ENCODE assay signal across 1 cellular context in the genomic region with DNA sequence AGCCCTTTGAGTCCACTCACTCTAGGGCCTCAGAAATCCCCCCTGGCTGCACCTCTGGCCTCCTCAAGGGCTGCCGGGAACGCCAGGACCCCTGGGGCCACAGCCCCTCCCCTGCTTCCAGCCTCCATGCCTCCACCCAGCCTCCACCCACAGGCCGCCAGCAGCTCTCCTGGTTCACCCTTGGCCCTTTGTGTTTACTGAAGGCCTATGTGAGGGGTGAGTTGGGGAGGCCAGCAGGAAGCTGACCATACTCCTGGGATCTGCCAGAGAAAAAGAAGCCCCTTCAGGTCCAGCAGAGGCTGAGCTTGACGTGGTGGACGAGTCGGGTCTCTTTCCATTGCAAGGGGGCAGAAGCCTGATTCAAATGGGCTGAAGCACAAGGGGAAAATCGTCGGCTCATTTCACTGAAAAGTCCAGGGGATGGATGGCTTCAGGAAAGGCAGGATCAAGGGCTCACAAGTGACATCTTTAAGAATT.
TF ChIP-seq lines count a peak whose summit lies in the region.

No MANE protein-coding gene starts in this region.

TF ChIP-seq in HepG2, 621 proteins besides CTCF, POLR2A, EP300 and RAD21 (continued from another document and continues in another):
- TF ChIP-seq, protein P1, sequence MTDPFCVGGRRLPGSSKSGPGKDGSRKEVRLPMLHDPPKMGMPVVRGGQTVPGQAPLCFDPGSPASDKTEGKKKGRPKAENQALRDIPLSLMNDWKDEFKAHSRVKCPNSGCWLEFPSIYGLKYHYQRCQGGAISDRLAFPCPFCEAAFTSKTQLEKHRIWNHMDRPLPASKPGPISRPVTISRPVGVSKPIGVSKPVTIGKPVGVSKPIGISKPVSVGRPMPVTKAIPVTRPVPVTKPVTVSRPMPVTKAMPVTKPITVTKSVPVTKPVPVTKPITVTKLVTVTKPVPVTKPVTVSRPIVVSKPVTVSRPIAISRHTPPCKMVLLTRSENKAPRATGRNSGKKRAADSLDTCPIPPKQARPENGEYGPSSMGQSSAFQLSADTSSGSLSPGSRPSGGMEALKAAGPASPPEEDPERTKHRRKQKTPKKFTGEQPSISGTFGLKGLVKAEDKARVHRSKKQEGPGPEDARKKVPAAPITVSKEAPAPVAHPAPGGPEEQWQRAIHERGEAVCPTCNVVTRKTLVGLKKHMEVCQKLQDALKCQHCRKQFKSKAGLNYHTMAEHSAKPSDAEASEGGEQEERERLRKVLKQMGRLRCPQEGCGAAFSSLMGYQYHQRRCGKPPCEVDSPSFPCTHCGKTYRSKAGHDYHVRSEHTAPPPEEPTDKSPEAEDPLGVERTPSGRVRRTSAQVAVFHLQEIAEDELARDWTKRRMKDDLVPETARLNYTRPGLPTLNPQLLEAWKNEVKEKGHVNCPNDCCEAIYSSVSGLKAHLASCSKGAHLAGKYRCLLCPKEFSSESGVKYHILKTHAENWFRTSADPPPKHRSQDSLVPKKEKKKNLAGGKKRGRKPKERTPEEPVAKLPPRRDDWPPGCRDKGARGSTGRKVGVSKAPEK (CRISPR knock-in tag; IDR thresholded peaks at IDR 0.05; ENCODE audit: borderline replicate concordance): no peak
- TF ChIP-seq, protein P2, sequence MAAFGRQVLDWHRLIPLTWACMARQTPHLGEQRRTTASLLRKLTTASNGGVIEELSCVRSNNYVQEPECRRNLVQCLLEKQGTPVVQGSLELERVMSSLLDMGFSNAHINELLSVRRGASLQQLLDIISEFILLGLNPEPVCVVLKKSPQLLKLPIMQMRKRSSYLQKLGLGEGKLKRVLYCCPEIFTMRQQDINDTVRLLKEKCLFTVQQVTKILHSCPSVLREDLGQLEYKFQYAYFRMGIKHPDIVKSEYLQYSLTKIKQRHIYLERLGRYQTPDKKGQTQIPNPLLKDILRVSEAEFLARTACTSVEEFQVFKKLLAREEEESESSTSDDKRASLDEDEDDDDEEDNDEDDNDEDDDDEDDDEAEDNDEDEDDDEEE (CRISPR knock-in tag; IDR thresholded peaks at IDR 0.05): no peak
- no peak for TF ChIP-seq KLF16 (CRISPR knock-in tag; IDR thresholded peaks at IDR 0.05)
- no peak for TF ChIP-seq ZNF670 (CRISPR knock-in tag; IDR thresholded peaks at IDR 0.05; ENCODE audit: borderline replicate concordance)
- TF ChIP-seq ESRRA (CRISPR knock-in tag; IDR thresholded peaks at IDR 0.05; ENCODE audit: low read depth): no peak
- TF ChIP-seq, protein P3, sequence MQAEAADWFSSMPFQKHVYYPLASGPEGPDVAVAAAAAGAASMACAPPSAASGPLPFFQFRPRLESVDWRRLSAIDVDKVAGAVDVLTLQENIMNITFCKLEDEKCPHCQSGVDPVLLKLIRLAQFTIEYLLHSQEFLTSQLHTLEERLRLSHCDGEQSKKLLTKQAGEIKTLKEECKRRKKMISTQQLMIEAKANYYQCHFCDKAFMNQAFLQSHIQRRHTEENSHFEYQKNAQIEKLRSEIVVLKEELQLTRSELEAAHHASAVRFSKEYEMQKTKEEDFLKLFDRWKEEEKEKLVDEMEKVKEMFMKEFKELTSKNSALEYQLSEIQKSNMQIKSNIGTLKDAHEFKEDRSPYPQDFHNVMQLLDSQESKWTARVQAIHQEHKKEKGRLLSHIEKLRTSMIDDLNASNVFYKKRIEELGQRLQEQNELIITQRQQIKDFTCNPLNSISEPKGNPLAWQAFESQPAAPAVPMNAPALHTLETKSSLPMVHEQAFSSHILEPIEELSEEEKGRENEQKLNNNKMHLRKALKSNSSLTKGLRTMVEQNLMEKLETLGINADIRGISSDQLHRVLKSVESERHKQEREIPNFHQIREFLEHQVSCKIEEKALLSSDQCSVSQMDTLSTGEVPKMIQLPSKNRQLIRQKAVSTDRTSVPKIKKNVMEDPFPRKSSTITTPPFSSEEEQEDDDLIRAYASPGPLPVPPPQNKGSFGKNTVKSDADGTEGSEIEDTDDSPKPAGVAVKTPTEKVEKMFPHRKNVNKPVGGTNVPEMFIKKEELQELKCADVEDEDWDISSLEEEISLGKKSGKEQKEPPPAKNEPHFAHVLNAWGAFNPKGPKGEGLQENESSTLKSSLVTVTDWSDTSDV (CRISPR knock-in tag; IDR thresholded peaks at IDR 0.05): no peak
- no peak for TF ChIP-seq ZNF749 (CRISPR knock-in tag; IDR thresholded peaks at IDR 0.05; ENCODE audit: borderline replicate concordance)
- TF ChIP-seq ZNF234 (CRISPR knock-in tag; conservative IDR thresholded peaks at IDR 0.05): no peak
- TF ChIP-seq, protein P4, sequence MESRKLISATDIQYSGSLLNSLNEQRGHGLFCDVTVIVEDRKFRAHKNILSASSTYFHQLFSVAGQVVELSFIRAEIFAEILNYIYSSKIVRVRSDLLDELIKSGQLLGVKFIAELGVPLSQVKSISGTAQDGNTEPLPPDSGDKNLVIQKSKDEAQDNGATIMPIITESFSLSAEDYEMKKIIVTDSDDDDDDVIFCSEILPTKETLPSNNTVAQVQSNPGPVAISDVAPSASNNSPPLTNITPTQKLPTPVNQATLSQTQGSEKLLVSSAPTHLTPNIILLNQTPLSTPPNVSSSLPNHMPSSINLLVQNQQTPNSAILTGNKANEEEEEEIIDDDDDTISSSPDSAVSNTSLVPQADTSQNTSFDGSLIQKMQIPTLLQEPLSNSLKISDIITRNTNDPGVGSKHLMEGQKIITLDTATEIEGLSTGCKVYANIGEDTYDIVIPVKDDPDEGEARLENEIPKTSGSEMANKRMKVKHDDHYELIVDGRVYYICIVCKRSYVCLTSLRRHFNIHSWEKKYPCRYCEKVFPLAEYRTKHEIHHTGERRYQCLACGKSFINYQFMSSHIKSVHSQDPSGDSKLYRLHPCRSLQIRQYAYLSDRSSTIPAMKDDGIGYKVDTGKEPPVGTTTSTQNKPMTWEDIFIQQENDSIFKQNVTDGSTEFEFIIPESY (CRISPR knock-in tag; IDR thresholded peaks at IDR 0.05): no peak
- no peak for TF ChIP-seq TEAD2 (CRISPR knock-in tag; IDR thresholded peaks at IDR 0.05)
- peak; percentile 28; the same call in 1 of the 2 replicates for TF ChIP-seq RXRB (CRISPR knock-in tag; IDR thresholded peaks at IDR 0.05; ENCODE audit: borderline replicate concordance)
- TF ChIP-seq ZNF224 (CRISPR knock-in tag; IDR thresholded peaks at IDR 0.05): no peak
- TF ChIP-seq, protein P5, sequence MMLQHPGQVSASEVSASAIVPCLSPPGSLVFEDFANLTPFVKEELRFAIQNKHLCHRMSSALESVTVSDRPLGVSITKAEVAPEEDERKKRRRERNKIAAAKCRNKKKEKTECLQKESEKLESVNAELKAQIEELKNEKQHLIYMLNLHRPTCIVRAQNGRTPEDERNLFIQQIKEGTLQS (CRISPR knock-in tag; IDR thresholded peaks at IDR 0.05): no peak
- TF ChIP-seq, protein P6, sequence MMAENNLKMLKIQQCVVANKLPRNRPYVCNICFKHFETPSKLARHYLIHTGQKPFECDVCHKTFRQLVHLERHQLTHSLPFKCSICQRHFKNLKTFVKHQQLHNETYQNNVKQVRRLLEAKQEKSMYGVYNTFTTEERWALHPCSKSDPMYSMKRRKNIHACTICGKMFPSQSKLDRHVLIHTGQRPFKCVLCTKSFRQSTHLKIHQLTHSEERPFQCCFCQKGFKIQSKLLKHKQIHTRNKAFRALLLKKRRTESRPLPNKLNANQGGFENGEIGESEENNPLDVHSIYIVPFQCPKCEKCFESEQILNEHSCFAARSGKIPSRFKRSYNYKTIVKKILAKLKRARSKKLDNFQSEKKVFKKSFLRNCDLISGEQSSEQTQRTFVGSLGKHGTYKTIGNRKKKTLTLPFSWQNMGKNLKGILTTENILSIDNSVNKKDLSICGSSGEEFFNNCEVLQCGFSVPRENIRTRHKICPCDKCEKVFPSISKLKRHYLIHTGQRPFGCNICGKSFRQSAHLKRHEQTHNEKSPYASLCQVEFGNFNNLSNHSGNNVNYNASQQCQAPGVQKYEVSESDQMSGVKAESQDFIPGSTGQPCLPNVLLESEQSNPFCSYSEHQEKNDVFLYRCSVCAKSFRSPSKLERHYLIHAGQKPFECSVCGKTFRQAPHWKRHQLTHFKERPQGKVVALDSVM (CRISPR knock-in tag; IDR thresholded peaks at IDR 0.05): peak; percentile 100
- no peak for TF ChIP-seq BCL6 (CRISPR knock-in tag; IDR thresholded peaks at IDR 0.05)
- no peak for TF ChIP-seq ZNF20 (CRISPR knock-in tag; IDR thresholded peaks at IDR 0.05)
- TF ChIP-seq ZNF777 (CRISPR knock-in tag; IDR thresholded peaks at IDR 0.05): no peak
- TF ChIP-seq ZKSCAN1 (IDR thresholded peaks at IDR 0.05; ENCODE audit: low read length): no peak
- TF ChIP-seq, protein P7, sequence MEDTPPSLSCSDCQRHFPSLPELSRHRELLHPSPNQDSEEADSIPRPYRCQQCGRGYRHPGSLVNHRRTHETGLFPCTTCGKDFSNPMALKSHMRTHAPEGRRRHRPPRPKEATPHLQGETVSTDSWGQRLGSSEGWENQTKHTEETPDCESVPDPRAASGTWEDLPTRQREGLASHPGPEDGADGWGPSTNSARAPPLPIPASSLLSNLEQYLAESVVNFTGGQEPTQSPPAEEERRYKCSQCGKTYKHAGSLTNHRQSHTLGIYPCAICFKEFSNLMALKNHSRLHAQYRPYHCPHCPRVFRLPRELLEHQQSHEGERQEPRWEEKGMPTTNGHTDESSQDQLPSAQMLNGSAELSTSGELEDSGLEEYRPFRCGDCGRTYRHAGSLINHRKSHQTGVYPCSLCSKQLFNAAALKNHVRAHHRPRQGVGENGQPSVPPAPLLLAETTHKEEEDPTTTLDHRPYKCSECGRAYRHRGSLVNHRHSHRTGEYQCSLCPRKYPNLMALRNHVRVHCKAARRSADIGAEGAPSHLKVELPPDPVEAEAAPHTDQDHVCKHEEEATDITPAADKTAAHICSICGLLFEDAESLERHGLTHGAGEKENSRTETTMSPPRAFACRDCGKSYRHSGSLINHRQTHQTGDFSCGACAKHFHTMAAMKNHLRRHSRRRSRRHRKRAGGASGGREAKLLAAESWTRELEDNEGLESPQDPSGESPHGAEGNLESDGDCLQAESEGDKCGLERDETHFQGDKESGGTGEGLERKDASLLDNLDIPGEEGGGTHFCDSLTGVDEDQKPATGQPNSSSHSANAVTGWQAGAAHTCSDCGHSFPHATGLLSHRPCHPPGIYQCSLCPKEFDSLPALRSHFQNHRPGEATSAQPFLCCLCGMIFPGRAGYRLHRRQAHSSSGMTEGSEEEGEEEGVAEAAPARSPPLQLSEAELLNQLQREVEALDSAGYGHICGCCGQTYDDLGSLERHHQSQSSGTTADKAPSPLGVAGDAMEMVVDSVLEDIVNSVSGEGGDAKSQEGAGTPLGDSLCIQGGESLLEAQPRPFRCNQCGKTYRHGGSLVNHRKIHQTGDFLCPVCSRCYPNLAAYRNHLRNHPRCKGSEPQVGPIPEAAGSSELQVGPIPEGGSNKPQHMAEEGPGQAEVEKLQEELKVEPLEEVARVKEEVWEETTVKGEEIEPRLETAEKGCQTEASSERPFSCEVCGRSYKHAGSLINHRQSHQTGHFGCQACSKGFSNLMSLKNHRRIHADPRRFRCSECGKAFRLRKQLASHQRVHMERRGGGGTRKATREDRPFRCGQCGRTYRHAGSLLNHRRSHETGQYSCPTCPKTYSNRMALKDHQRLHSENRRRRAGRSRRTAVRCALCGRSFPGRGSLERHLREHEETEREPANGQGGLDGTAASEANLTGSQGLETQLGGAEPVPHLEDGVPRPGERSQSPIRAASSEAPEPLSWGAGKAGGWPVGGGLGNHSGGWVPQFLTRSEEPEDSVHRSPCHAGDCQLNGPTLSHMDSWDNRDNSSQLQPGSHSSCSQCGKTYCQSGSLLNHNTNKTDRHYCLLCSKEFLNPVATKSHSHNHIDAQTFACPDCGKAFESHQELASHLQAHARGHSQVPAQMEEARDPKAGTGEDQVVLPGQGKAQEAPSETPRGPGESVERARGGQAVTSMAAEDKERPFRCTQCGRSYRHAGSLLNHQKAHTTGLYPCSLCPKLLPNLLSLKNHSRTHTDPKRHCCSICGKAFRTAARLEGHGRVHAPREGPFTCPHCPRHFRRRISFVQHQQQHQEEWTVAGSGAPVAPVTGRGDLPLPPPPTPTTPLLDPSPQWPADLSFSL (CRISPR knock-in tag; IDR thresholded peaks at IDR 0.05): no peak
- TF ChIP-seq RBM39 (IDR thresholded peaks at IDR 0.05; ENCODE audit: low read depth, low read length, poor library complexity, severe bottlenecking): no peak
- no peak for TF ChIP-seq FOXK2 (IDR thresholded peaks at IDR 0.05)
- no peak for TF ChIP-seq ZFP37 (CRISPR knock-in tag; IDR thresholded peaks at IDR 0.05; ENCODE audit: borderline replicate concordance)
- TF ChIP-seq, protein P8, sequence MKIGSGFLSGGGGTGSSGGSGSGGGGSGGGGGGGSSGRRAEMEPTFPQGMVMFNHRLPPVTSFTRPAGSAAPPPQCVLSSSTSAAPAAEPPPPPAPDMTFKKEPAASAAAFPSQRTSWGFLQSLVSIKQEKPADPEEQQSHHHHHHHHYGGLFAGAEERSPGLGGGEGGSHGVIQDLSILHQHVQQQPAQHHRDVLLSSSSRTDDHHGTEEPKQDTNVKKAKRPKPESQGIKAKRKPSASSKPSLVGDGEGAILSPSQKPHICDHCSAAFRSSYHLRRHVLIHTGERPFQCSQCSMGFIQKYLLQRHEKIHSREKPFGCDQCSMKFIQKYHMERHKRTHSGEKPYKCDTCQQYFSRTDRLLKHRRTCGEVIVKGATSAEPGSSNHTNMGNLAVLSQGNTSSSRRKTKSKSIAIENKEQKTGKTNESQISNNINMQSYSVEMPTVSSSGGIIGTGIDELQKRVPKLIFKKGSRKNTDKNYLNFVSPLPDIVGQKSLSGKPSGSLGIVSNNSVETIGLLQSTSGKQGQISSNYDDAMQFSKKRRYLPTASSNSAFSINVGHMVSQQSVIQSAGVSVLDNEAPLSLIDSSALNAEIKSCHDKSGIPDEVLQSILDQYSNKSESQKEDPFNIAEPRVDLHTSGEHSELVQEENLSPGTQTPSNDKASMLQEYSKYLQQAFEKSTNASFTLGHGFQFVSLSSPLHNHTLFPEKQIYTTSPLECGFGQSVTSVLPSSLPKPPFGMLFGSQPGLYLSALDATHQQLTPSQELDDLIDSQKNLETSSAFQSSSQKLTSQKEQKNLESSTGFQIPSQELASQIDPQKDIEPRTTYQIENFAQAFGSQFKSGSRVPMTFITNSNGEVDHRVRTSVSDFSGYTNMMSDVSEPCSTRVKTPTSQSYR (CRISPR knock-in tag; IDR thresholded peaks at IDR 0.05; ENCODE audit: borderline replicate concordance): no peak
- no peak for TF ChIP-seq ZSCAN20 (CRISPR knock-in tag; IDR thresholded peaks at IDR 0.05; ENCODE audit: borderline replicate concordance)
- TF ChIP-seq, protein P9, sequence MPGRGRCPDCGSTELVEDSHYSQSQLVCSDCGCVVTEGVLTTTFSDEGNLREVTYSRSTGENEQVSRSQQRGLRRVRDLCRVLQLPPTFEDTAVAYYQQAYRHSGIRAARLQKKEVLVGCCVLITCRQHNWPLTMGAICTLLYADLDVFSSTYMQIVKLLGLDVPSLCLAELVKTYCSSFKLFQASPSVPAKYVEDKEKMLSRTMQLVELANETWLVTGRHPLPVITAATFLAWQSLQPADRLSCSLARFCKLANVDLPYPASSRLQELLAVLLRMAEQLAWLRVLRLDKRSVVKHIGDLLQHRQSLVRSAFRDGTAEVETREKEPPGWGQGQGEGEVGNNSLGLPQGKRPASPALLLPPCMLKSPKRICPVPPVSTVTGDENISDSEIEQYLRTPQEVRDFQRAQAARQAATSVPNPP (CRISPR knock-in tag; IDR thresholded peaks at IDR 0.05): no peak
- TF ChIP-seq ZNF550 (CRISPR knock-in tag; IDR thresholded peaks at IDR 0.05; ENCODE audit: borderline replicate concordance): no peak
- TF ChIP-seq RAD51 (IDR thresholded peaks at IDR 0.05; ENCODE audit: borderline replicate concordance): no peak
- no peak for TF ChIP-seq ZFP41 (CRISPR knock-in tag; IDR thresholded peaks at IDR 0.05; ENCODE audit: borderline replicate concordance)
- TF ChIP-seq ZNF788 (CRISPR knock-in tag; IDR thresholded peaks at IDR 0.05; ENCODE audit: borderline replicate concordance): no peak
- TF ChIP-seq ZMYM2 (CRISPR knock-in tag; IDR thresholded peaks at IDR 0.05): 0 out of 2 replicates have a peak, but pooled peaks have one; percentile 37
- TF ChIP-seq ZNF577 (CRISPR knock-in tag; IDR thresholded peaks at IDR 0.05; ENCODE audit: borderline replicate concordance, low read depth): no peak
- TF ChIP-seq SCMH1 (CRISPR knock-in tag; IDR thresholded peaks at IDR 0.05; ENCODE audit: borderline replicate concordance): no peak
- TF ChIP-seq MZF1 (CRISPR knock-in tag; IDR thresholded peaks at IDR 0.05; ENCODE audit: borderline replicate concordance): no peak
- TF ChIP-seq ZNF34 (CRISPR knock-in tag; IDR thresholded peaks at IDR 0.05; ENCODE audit: borderline replicate concordance): no peak
- no peak for TF ChIP-seq KLF9 (CRISPR knock-in tag; IDR thresholded peaks at IDR 0.05; ENCODE audit: low read depth)
- TF ChIP-seq ZNF44 (CRISPR knock-in tag; IDR thresholded peaks at IDR 0.05): no peak
